ENCODE assay signal across 13 cellular contexts in the genomic region with DNA sequence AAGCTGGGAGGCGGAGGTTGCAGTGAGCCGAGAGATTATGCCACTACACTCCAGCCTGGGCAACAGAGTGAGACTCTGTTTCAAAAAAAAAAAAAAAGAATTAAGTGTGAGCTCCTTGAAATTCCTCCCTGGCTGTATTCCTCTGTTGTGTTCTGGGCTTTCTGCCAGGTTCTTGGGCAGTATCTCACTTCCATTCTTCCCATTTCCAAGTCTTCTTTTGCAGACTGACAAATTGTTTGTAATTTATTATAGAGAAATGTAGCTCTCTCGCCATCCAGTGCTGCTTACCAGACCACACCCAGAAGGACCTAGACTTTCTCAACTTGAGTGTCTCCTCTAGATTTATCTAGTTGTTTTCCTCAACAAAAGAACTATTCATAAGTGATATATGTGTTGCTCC.
DNase-seq lines count a peak whose midpoint lies in the region; ATAC-seq and TF ChIP-seq lines count a peak whose summit lies in the region.
"Had no signal": no experiment of that assay in that cellular context is flagged by ENCODE, and none has a peak within 500 bp of the region (broad histone marks: within the 10 kb centered on the region; RNA-seq: fewer than 3 reads in every experiment).

No MANE protein-coding gene starts in this region.

- H3K4me1 Mint-ChIP-seq in CD14-positive monocyte, result no peaks in the 10 kb centered on the region

- DNase-seq in DMS53 (lab: John Stamatoyannopoulos, UW) (peak; percentile 22), DMS53 treated with DMSO at 0.1 percent for 48 hours (lab: John Stamatoyannopoulos, UW; ENCODE audit: unreplicated experiment) (no peak), T1000 (lab: John Stamatoyannopoulos, UW) (peak; percentile 16), foreskin melanocyte (peak; percentile 42), stromal cell of bone marrow (ENCODE audit: low read depth) (peak; percentile 56), CD14-positive monocyte (ENCODE audit: low spot score) (no peak), posterior vena cava (ENCODE audit: low spot score) (no peak)
- DNase-seq: activated CD4-positive, alpha-beta T cell treated with anti-CD3 and anti-CD28 coated beads, Interleukin-2, amount 50 U/mL, for 1 hour; activated naive CD4-positive, alpha-beta T cell; DND-41; mesendoderm; psoas muscle had no signal

- H3K4me3 Mint-ChIP-seq in CD14-positive monocyte, result no peak overlapping the region

- no peak for ATAC-seq in GM18861 (IDR thresholded peaks at IDR 0.05; ENCODE audit: unreplicated experiment)
- ATAC-seq: psoas muscle had no signal

- no peaks in the 10 kb centered on the region for H3K36me3 Mint-ChIP-seq in CD14-positive monocyte

- intact Hi-C loops in CD14-positive monocyte (cut with micrococcal nuclease) (no loop called here), posterior vena cava (cut with DNase I) (no loop called here)

- no peak overlapping the region for H3K27ac Mint-ChIP-seq in CD14-positive monocyte

- no peak for TF ChIP-seq CTCF in CD14-positive monocyte (IDR thresholded peaks at IDR 0.05)

- peaks cover 0 to 4% (median 0%) of the 10 kb centered on the region in 3 donors for H3K27me3 Mint-ChIP-seq in CD14-positive monocyte (ENCODE audit: low read depth in 3 of 3)

- H3K9me3 Mint-ChIP-seq in CD14-positive monocyte, result peaks cover 0 to 13% (median 5%) of the 10 kb centered on the region in 7 donors

Comparison
In these comparisons a context has a peak if more than half of its experiments do, and no peak if none do; other contexts are left out.
1. DNase-seq: peak in DMS53 (single experiment), T1000 (single experiment), foreskin melanocyte (single experiment) and stromal cell of bone marrow (single experiment); none in DMS53 treated with DMSO at 0.1 percent for 48 hours (single experiment), CD14-positive monocyte (single experiment) and posterior vena cava (single experiment).